Comparison of ENCODE assay signal across 8 cellular contexts in genomic region chr10:91907914-91908357, GRCh38. TPM values are rescaled to one million over a fixed set of nuclear protein-coding genes. Genes with fewer than 3 reads are reported as not detected.
A peak's percentile ranks its signal among the peaks of the same experiment; 100 is the strongest.
DNase-seq lines count a peak whose midpoint lies in the region; ATAC-seq and TF ChIP-seq lines count a peak whose summit lies in the region.

No MANE protein-coding gene starts in this region.

- H3K9me3 Mint-ChIP-seq in HFFc6 = no peaks in the 10 kb centered on the region
- no peaks in the 10 kb centered on the region for H3K9me3 Mint-ChIP-seq in activated T-helper 17 cell treated with anti-CD3 and anti-CD28 coated beads, Interleukin-2, amount 50 U/mL, for 72 hours

- no peaks in the 10 kb centered on the region for H3K9me3 ChIP-seq in right cardiac atrium (ENCODE audit: control insufficient read depth, low read length)

- no peaks in the 10 kb centered on the region for H3K27me3 Mint-ChIP-seq in HFFc6 (ENCODE audit: insufficient read depth)
- H3K27me3 Mint-ChIP-seq in activated T-helper 17 cell treated with anti-CD3 and anti-CD28 coated beads, Interleukin-2, amount 50 U/mL, for 72 hours = peaks cover 2% of the 10 kb centered on the region

- H3K36me3 Mint-ChIP-seq in HFFc6 (ENCODE audit: low read depth) = peaks cover 6% of the 10 kb centered on the region; the same call in 1 of the 2 replicates
- H3K36me3 Mint-ChIP-seq in activated T-helper 17 cell treated with anti-CD3 and anti-CD28 coated beads, Interleukin-2, amount 50 U/mL, for 72 hours (ENCODE audit: low read depth) = peaks cover 6% of the 10 kb centered on the region

- TF ChIP-seq CTCF in BJ (IDR thresholded peaks at IDR 0.05; ENCODE audit: insufficient read depth, low read depth, low read length) (no peak), HFFc6 (IDR thresholded peaks at IDR 0.05) (no peak)

- peak overlapping the region; percentile 87 for H3K4me3 Mint-ChIP-seq in HFFc6
- peak overlapping the region; percentile 79 for H3K4me3 Mint-ChIP-seq in activated T-helper 17 cell treated with anti-CD3 and anti-CD28 coated beads, Interleukin-2, amount 50 U/mL, for 72 hours

- H3K4me3 ChIP-seq in BJ (ENCODE audit: low read depth, low read length) (peak overlapping the region; percentile 53), right cardiac atrium (ENCODE audit: low read length) (peak overlapping the region; percentile 78), skin epidermis (peak overlapping the region; percentile 64 to 96 (median 74))

- intact Hi-C loops in right cardiac atrium (cut with DNase I) = loop anchor here in 1 of 4 donors (10.0 kb wide), 1 partner anchor 143 kb away; no protein-coding TSS in a partner anchor

- H3K27ac Mint-ChIP-seq in HFFc6 = no peak overlapping the region; the same call in 1 of the 2 replicates
- peak overlapping the region; percentile 2 for H3K27ac Mint-ChIP-seq in activated T-helper 17 cell treated with anti-CD3 and anti-CD28 coated beads, Interleukin-2, amount 50 U/mL, for 72 hours

- WGBS in right cardiac atrium = 5% methylated on average over 20 of the region's 20 CpGs

- ATAC-seq in activated T-helper 17 cell treated with anti-CD3 and anti-CD28 coated beads, Interleukin-2, amount 50 U/mL, for 72 hours (replicated peaks) = peak; percentile 22
- ATAC-seq in right cardiac atrium = peak in 1 of 2 donors; percentile 14
- ATAC-seq in GM21825 (IDR thresholded peaks at IDR 0.05; ENCODE audit: unreplicated experiment) = no peak
- no peak for ATAC-seq in HG02973 (IDR thresholded peaks at IDR 0.05; ENCODE audit: unreplicated experiment)

- no peaks in the 10 kb centered on the region for H3K4me1 ChIP-seq in right cardiac atrium (ENCODE audit: control insufficient read depth, insufficient read depth, low read length)

- no peak for DNase-seq in BJ (ENCODE audit: low read depth)
- DNase-seq in HFFc6 = no peak
- peak in 1 of 3 donors; percentile 38 for DNase-seq in right cardiac atrium
- DNase-seq in midbrain (lab: John Stamatoyannopoulos, UW) = no peak

- no peaks in the 10 kb centered on the region; the same call in 1 of the 2 replicates for H3K27me3 ChIP-seq in BJ (ENCODE audit: control insufficient read depth, insufficient read depth, low read length)
- H3K27me3 ChIP-seq in right cardiac atrium (ENCODE audit: control insufficient read depth, insufficient read depth) = no peaks in the 10 kb centered on the region

- POLR2A ChIA-PET in BJ (lab: Charles Lee) = no interaction called here

- H3K4me1 Mint-ChIP-seq in HFFc6 (ENCODE audit: low read depth) = peaks cover 29% of the 10 kb centered on the region
- peaks cover 18% of the 10 kb centered on the region for H3K4me1 Mint-ChIP-seq in activated T-helper 17 cell treated with anti-CD3 and anti-CD28 coated beads, Interleukin-2, amount 50 U/mL, for 72 hours

- H3K27ac ChIP-seq in right cardiac atrium (ENCODE audit: low read length) = no peak overlapping the region
- peak overlapping the region in 19 of 21 experiments; percentile 22 to 87 (median 73) for H3K27ac ChIP-seq in skin epidermis

- CTCF ChIA-PET in BJ (lab: Yijun Ruan, JAX) = interaction anchor here (0.7 to 1.2 kb wide), 8 partner anchors 10 to 214 kb away, joined by 3 to 4 read pairs (median 3); no protein-coding TSS in a partner anchor

- H3K36me3 ChIP-seq in BJ (ENCODE audit: control insufficient read depth, insufficient read depth, low read length) = no peaks in the 10 kb centered on the region

RNA-seq across cellular contexts. Expression of gene FGFBP3, which starts 1.4 kb away (rescaled TPM):
- 0.11 and 0.22 TPM in 2 replicates for polyA plus RNA-seq in BJ (2011; rRNA removed)
- polyA minus RNA-seq in BJ (2011; rRNA and poly(A)+ RNA removed) = 0.09 and 0.15 TPM in 2 replicates
- total RNA-seq in HFFc6 (2021; fragmentation: NEBNext Ultra II Directional; extraction: Animal tissue kit (Norgen Biotek cat#: 25700)) = under 1 TPM; 0.47 to 0.54 (median 0.52) TPM
- total RNA-seq in activated T-helper 17 cell treated with anti-CD3 and anti-CD28 coated beads, Interleukin-2, amount 50 U/mL, for 72 hours = under 1 TPM; 0.37 to 0.65 TPM
- total RNA-seq in right cardiac atrium = under 1 TPM; 0.47 to 0.71 (median 0.61) TPM
- 0.45 TPM for polyA plus RNA-seq in right cardiac atrium

RNA-seq across cellular contexts. Expression of gene BTAF1, which starts 15.6 kb away (rescaled TPM):
- 13.9 and 25.7 TPM in 2 replicates for polyA plus RNA-seq in BJ (2011; rRNA removed)
- 19.1 TPM in 2 replicates for polyA minus RNA-seq in BJ (2011; rRNA and poly(A)+ RNA removed)
- total RNA-seq in HFFc6 (2021; fragmentation: NEBNext Ultra II Directional; extraction: Animal tissue kit (Norgen Biotek cat#: 25700)) = 10 to 100 TPM; 18.1 to 20.8 (median 20.4) TPM
- 100 to 1,000 TPM in 1 of 2 donors, 10 to 100 TPM in 1; 49.1 to 122 TPM for total RNA-seq in activated T-helper 17 cell treated with anti-CD3 and anti-CD28 coated beads, Interleukin-2, amount 50 U/mL, for 72 hours
- 10 to 100 TPM; 13.5 to 19.4 (median 15.6) TPM for total RNA-seq in right cardiac atrium
- polyA plus RNA-seq in right cardiac atrium = 6.2 TPM
